8 cellular contexts compared by ENCODE assay signal in genomic region chr1:46340404-46341221, GRCh38. TPM values are rescaled to one million over a fixed set of nuclear protein-coding genes. Genes with fewer than 3 reads are reported as not detected.
A peak's percentile ranks its signal among the peaks of the same experiment; 100 is the strongest.
DNase-seq lines count a peak whose midpoint lies in the region; FAIRE-seq and TF ChIP-seq lines count a peak whose summit lies in the region.

NSUN4 (plus strand) TSS chr1:46340807; CDS start chr1:46340827, 20 bp downstream.

- H4K20me1 ChIP-seq in Loucy (ENCODE audit: insufficient read depth, low read length, poor library complexity, severe bottlenecking) (peaks cover 22% of the 10 kb centered on the region), neural cell (ENCODE audit: insufficient read depth) (no peaks in the 10 kb centered on the region)

- H3K27ac ChIP-seq in neural cell (ENCODE audit: low read length) = peak within 1 kb of the TSS; percentile 96
- H3K27ac ChIP-seq in stomach = peak within 1 kb of the TSS; percentile 92 to 99 (median 99)

- TF ChIP-seq POLR2A in H54 (IDR thresholded peaks at IDR 0.05; ENCODE audit: low read depth, low read length) = peak; percentile 77
- peak in 2 of 4 donors; percentile 41 to 80 for TF ChIP-seq POLR2A in stomach (IDR thresholded peaks at IDR 0.05)

- TF ChIP-seq EP300 in neural cell (conservative IDR thresholded peaks at IDR 0.05; ENCODE audit: poor library complexity, severe bottlenecking) (peak; percentile 77), stomach (IDR thresholded peaks at IDR 0.05) (peak; percentile 94)

- DNase-seq in H54 (ENCODE audit: insufficient read length, low spot score) = peak; percentile 82
- DNase-seq in SHP77 treated with DMSO at 0.1 percent for 48 hours (lab: John Stamatoyannopoulos, UW) = peak; percentile 85
- peak; percentile 67 for DNase-seq in activated gamma-delta T cell (lab: John Stamatoyannopoulos, UW)
- peak; percentile 93 for DNase-seq in fibroblast of the conjunctiva (ENCODE audit: low read depth)
- DNase-seq in stomach = peak; percentile 93

- peaks cover 3% of the 10 kb centered on the region; the same call in 1 of the 2 replicates for H3K36me3 ChIP-seq in ES-I3 (ENCODE audit: insufficient read depth, low read length)
- no peaks in the 10 kb centered on the region; the same call in 1 of the 2 replicates for H3K36me3 ChIP-seq in Loucy (ENCODE audit: insufficient read depth, low read length)
- no peaks in the 10 kb centered on the region for H3K36me3 ChIP-seq in neural cell (ENCODE audit: insufficient read depth, low read length)
- peaks cover 9 to 37% (median 30%) of the 10 kb centered on the region in 4 donors for H3K36me3 ChIP-seq in stomach

- H3K4me3 ChIP-seq in Loucy (ENCODE audit: low read length, poor library complexity, severe bottlenecking) (peak within 1 kb of the TSS; percentile 99), neural cell (ENCODE audit: low read length) (peak within 1 kb of the TSS; percentile 92), stomach (peak within 1 kb of the TSS; percentile 64 to 79 (median 68))

- WGBS in stomach, 5 donors = 0 to 1% (median 0%) methylated on average over 53 of the region's 53 CpGs

- H3K27me3 ChIP-seq in Loucy (ENCODE audit: insufficient read depth, low read length, poor library complexity, severe bottlenecking) (no peaks in the 10 kb centered on the region), neural cell (ENCODE audit: insufficient read depth, low read depth, low read length) (no peaks in the 10 kb centered on the region), stomach (no peaks in the 10 kb centered on the region)

- no peaks in the 10 kb centered on the region for H3K9me2 ChIP-seq in Loucy (replicated peaks; ENCODE audit: low read depth, low read length)
- H3K9me2 ChIP-seq in neural cell (ENCODE audit: insufficient read depth, low read length) = no peaks in the 10 kb centered on the region

- H2AFZ ChIP-seq in Loucy (ENCODE audit: low read length) (peak within 1 kb of the TSS; percentile 97), neural cell (ENCODE audit: low read depth, low read length) (peak within 1 kb of the TSS; percentile 91)

- peak; percentile 64 for TF ChIP-seq RAD21 in neural cell (conservative IDR thresholded peaks at IDR 0.05)

- TF ChIP-seq CTCF in Loucy (conservative IDR thresholded peaks at IDR 0.05; ENCODE audit: low read length) (peak; percentile 73), neural cell (IDR thresholded peaks at IDR 0.05; ENCODE audit: poor library complexity, severe bottlenecking) (peak; percentile 99), stomach (IDR thresholded peaks at IDR 0.05) (peak in 4 of 7 experiments; percentile 39 to 82 (median 58))

- peaks cover 51% of the 10 kb centered on the region for H3K79me2 ChIP-seq in Loucy (ENCODE audit: insufficient read depth, low read length)
- no peaks in the 10 kb centered on the region for H3K79me2 ChIP-seq in neural cell (replicated peaks; ENCODE audit: insufficient read depth, low read length)

- H3K9ac ChIP-seq in ES-I3 (ENCODE audit: low read depth, low read length) = peak within 1 kb of the TSS; percentile 99
- H3K9ac ChIP-seq in Loucy (ENCODE audit: low read depth, low read length, poor library complexity, severe bottlenecking) = peak within 1 kb of the TSS; percentile 96
- peak within 1 kb of the TSS; percentile 88 for H3K9ac ChIP-seq in neural cell (ENCODE audit: low read length)

- H3F3A ChIP-seq in Loucy (ENCODE audit: low read depth) (no peaks in the 10 kb centered on the region), neural cell (ENCODE audit: insufficient read depth, low read length, poor library complexity, severe bottlenecking) (no peaks in the 10 kb centered on the region)

- H3K4me1 ChIP-seq in ES-I3 (ENCODE audit: insufficient read depth, low read length) (no peaks in the 10 kb centered on the region; the same call in 1 of the 2 replicates), Loucy (ENCODE audit: insufficient read depth, low read length, poor library complexity, severe bottlenecking) (peaks cover 44% of the 10 kb centered on the region), stomach (peaks cover 6 to 24% (median 14%) of the 10 kb centered on the region in 4 donors)

- intact Hi-C loops in stomach (cut with DNase I; ENCODE audit: low total_unique reads) = loop anchor here (5.0 kb wide), 1 partner anchor 33 kb away; no protein-coding TSS in a partner anchor

- H3K4me2 ChIP-seq in Loucy (ENCODE audit: low read depth, low read length, poor library complexity, severe bottlenecking) = peak within 1 kb of the TSS; percentile 100
- peak within 1 kb of the TSS; percentile 91 for H3K4me2 ChIP-seq in neural cell (ENCODE audit: low read length)

- no peak for FAIRE-seq in H54 (lab: Jason Lieb, UNC)

- no peaks in the 10 kb centered on the region for H3K9me3 ChIP-seq in ES-I3 (ENCODE audit: control insufficient read depth, insufficient read depth, low read length)
- no peaks in the 10 kb centered on the region for H3K9me3 ChIP-seq in Loucy (ENCODE audit: insufficient read depth, low read depth, low read length)
- H3K9me3 ChIP-seq in neural cell (ENCODE audit: low read length) = no peaks in the 10 kb centered on the region
- no peaks in the 10 kb centered on the region for H3K9me3 ChIP-seq in stomach

TF ChIP-seq in neural cell, 6 proteins besides CTCF, POLR2A, EP300 and RAD21:
- TF ChIP-seq MXI1 (conservative IDR thresholded peaks at IDR 0.05; ENCODE audit: poor library complexity, severe bottlenecking) (peak; percentile 95), SMC3 (conservative IDR thresholded peaks at IDR 0.05; ENCODE audit: poor library complexity) (peak; percentile 70), EZH2 (IDR thresholded peaks at IDR 0.05; ENCODE audit: borderline replicate concordance, insufficient read depth, low read length, poor library complexity, severe bottlenecking) (no peak), REST (IDR thresholded peaks at IDR 0.05; ENCODE audit: borderline replicate concordance) (peak; percentile 73), TAF1 (IDR thresholded peaks at IDR 0.05; ENCODE audit: low read depth) (peak; percentile 97), POLR2AphosphoS5 (IDR thresholded peaks at IDR 0.05) (peak; percentile 86)
TF ChIP-seq in neural cell: peak in this region for 5.

RNA-seq across cellular contexts. Expression of gene NSUN4, which starts in this region (rescaled TPM):
- polyA plus RNA-seq in neural cell (8.7 and 13.1 TPM in 2 replicates), stomach (10 to 100 TPM in 1 of 3 donors, 1 to 10 TPM in 2; 6.6 to 15.4 (median 7.4) TPM)
- polyA minus RNA-seq in neural cell = 12.4 and 17.9 TPM in 2 replicates
- 10 to 100 TPM in 3 of 5 donors, 1 to 10 TPM in 2; 1.2 to 56.7 (median 15.4) TPM for total RNA-seq in stomach

Comparison
In these comparisons a context has a peak if more than half of its experiments do, and no peak if none do; other contexts are left out.
1. Peak in every context shown above with its lines: DNase-seq, H3K4me3 ChIP-seq and H3K27ac ChIP-seq.